ENCODE assay signal across 7 cellular contexts in the genomic region with DNA sequence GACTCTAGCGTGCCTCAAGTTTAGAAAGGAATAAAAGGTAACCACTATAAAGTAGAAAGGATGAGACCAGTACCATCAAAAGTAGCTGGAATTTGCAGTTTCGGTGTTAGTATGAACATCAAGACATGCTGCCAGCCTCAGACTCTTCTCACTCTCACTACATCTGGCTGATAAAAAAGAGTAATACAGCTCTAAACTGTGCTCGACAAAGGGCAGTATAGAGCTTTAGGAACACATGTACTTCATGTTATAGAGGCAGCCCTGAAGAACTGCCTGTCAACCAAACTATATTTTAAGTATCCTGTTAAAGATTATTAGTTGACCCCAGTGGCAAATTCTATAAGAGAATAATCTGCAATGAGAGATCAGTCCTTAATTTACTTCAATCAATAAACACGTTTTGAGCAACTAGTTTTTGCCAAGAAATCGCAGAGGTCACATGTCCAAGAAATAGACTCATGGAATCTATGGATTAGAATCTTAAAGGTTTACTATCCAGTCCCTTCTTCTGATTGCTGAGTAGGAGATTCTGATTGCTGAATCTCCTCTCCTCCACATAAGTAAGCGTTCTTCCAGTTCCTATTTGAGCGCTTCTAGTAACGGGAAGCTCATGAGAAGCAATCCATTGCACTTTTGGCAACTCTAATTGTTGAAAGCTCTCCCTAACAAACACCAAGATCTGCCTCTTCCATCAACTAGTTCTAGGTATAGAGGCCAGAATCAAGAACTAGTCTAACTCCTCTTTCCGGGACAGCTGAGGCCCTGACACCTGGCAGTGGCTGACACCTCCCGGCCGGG. TPM values are rescaled to one million over a fixed set of nuclear protein-coding genes. Genes with fewer than 3 reads are reported as not detected.
A peak's percentile ranks its signal among the peaks of the same experiment; 100 is the strongest.
DNase-seq lines count a peak whose midpoint lies in the region; ATAC-seq and TF ChIP-seq lines count a peak whose summit lies in the region.

No MANE protein-coding gene starts in this region.

- H3K27me3 ChIP-seq in HL-60 (ENCODE audit: insufficient read depth, poor library complexity, severe bottlenecking) = no peaks in the 10 kb centered on the region

- H3K4me3 Mint-ChIP-seq in activated naive CD8-positive, alpha-beta T cell treated with anti-CD3 and anti-CD28 coated beads for 36 hours = peak overlapping the region; percentile 94
- peak overlapping the region; percentile 86 to 92 for H3K4me3 Mint-ChIP-seq in stimulated activated naive CD8-positive, alpha-beta T cell treated with anti-CD3 and anti-CD28 coated beads, Interleukin-15, amount 100 ng/mL, for 72 hours

- H3K27ac Mint-ChIP-seq in activated naive CD8-positive, alpha-beta T cell treated with anti-CD3 and anti-CD28 coated beads for 36 hours = peak overlapping the region; percentile 93
- H3K27ac Mint-ChIP-seq in stimulated activated naive CD8-positive, alpha-beta T cell treated with anti-CD3 and anti-CD28 coated beads, Interleukin-15, amount 100 ng/mL, for 72 hours = peak overlapping the region; percentile 94

- H3K36me3 Mint-ChIP-seq in activated naive CD8-positive, alpha-beta T cell treated with anti-CD3 and anti-CD28 coated beads for 36 hours = peaks cover 15% of the 10 kb centered on the region

- peaks cover 58% of the 10 kb centered on the region for H3K4me1 Mint-ChIP-seq in activated naive CD8-positive, alpha-beta T cell treated with anti-CD3 and anti-CD28 coated beads for 36 hours
- peaks cover 67% of the 10 kb centered on the region for H3K4me1 Mint-ChIP-seq in stimulated activated naive CD8-positive, alpha-beta T cell treated with anti-CD3 and anti-CD28 coated beads, Interleukin-15, amount 100 ng/mL, for 72 hours

- DNase-seq in HL-60 (ENCODE audit: low read depth in 1 of 2, low spot score in 1 of 2) (no peak), inferior parietal cortex (ENCODE audit: extremely low spot score) (peak; percentile 55), NCI-H2196 treated with DMSO at 0.1 percent for 48 hours (lab: John Stamatoyannopoulos, UW; ENCODE audit: unreplicated experiment) (no peak), cerebellar nuclear complex (lab: John Stamatoyannopoulos, UW) (no peak)
- DNase-seq in activated naive CD8-positive, alpha-beta T cell treated with anti-CD3 and anti-CD28 coated beads for 36 hours = no peak
- no peak for DNase-seq in stimulated activated naive CD8-positive, alpha-beta T cell treated with anti-CD3 and anti-CD28 coated beads, Interleukin-15, amount 100 ng/mL, for 72 hours

- peaks cover 8% of the 10 kb centered on the region for H3K27me3 Mint-ChIP-seq in activated naive CD8-positive, alpha-beta T cell treated with anti-CD3 and anti-CD28 coated beads for 36 hours
- peaks cover 3% of the 10 kb centered on the region for H3K27me3 Mint-ChIP-seq in stimulated activated naive CD8-positive, alpha-beta T cell treated with anti-CD3 and anti-CD28 coated beads, Interleukin-15, amount 100 ng/mL, for 72 hours

- peak; percentile 45 for ATAC-seq in GM18511 (IDR thresholded peaks at IDR 0.05; ENCODE audit: unreplicated experiment)
- no peak for ATAC-seq in stimulated activated naive CD8-positive, alpha-beta T cell treated with anti-CD3 and anti-CD28 coated beads, Interleukin-15, amount 100 ng/mL, for 72 hours

- H3K4me3 ChIP-seq in HL-60 (replicated peaks; ENCODE audit: insufficient read depth, low read length) = peak overlapping the region; percentile 77

- H3K27ac ChIP-seq in HL-60 (replicated peaks) = peak overlapping the region; percentile 68

- H3K9me3 Mint-ChIP-seq in activated naive CD8-positive, alpha-beta T cell treated with anti-CD3 and anti-CD28 coated beads for 36 hours = no peaks in the 10 kb centered on the region
- no peaks in the 10 kb centered on the region for H3K9me3 Mint-ChIP-seq in stimulated activated naive CD8-positive, alpha-beta T cell treated with anti-CD3 and anti-CD28 coated beads, Interleukin-15, amount 100 ng/mL, for 72 hours

- no peak for TF ChIP-seq CTCF in HL-60 (IDR thresholded peaks at IDR 0.05; ENCODE audit: insufficient read depth, low read length)

RNA-seq across cellular contexts. Expression of gene XPA, which starts 0.9 kb away (rescaled TPM):
- 10 to 100 TPM; 12.6 to 14.4 TPM for total RNA-seq in activated naive CD8-positive, alpha-beta T cell treated with anti-CD3 and anti-CD28 coated beads for 36 hours
